16 cellular contexts compared by ENCODE assay signal in genomic region chr20:47267621-47268020, GRCh38.
DNase-seq lines count a peak whose midpoint lies in the region; ATAC-seq, FAIRE-seq and TF ChIP-seq lines count a peak whose summit lies in the region.
"Had no signal": no experiment of that assay in that cellular context is flagged by ENCODE, and none has a peak within 500 bp of the region (broad histone marks: within the 10 kb centered on the region; RNA-seq: fewer than 3 reads in every experiment).

No MANE protein-coding gene starts in this region.

- H3K79me2 ChIP-seq in OCI-LY1 (ENCODE audit: insufficient read depth, low read length) (peaks cover 23% of the 10 kb centered on the region), K562 (ENCODE audit: control insufficient read depth, insufficient read depth, low read length) (peaks cover 92% of the 10 kb centered on the region)

- H4K20me1 ChIP-seq in OCI-LY1 (ENCODE audit: insufficient read depth, low read length) (no peaks in the 10 kb centered on the region), K562 (replicated peaks; ENCODE audit: control insufficient read depth, insufficient read depth, low read length) (peaks cover 53% of the 10 kb centered on the region)

- peaks cover 7% of the 10 kb centered on the region for H3K4me1 Mint-ChIP-seq in activated CD4-positive, alpha-beta T cell treated with anti-CD3 and anti-CD28 coated beads, Interleukin-2, amount 10 ng/mL, durations not matched to agents 24 days and 14 days
- peaks cover 14% of the 10 kb centered on the region for H3K4me1 Mint-ChIP-seq in stimulated activated effector memory CD8-positive, alpha-beta T cell treated with anti-CD3 and anti-CD28 coated beads, Interleukin-12 subunit alpha, Interleukin-12 subunit beta, amount 100 ng/mL, for 72 hours

- POLR2A ChIA-PET in K562 (lab: Yijun Ruan, JAX), result no interaction called here

- peak overlapping the region; percentile 45 for H3K27ac Mint-ChIP-seq in activated CD4-positive, alpha-beta T cell treated with anti-CD3 and anti-CD28 coated beads, Interleukin-2, amount 10 ng/mL, durations not matched to agents 24 days and 14 days
- H3K27ac Mint-ChIP-seq in stimulated activated effector memory CD8-positive, alpha-beta T cell treated with anti-CD3 and anti-CD28 coated beads, Interleukin-12 subunit alpha, Interleukin-12 subunit beta, amount 100 ng/mL, for 72 hours, result peak overlapping the region; percentile 76

- H3F3A ChIP-seq in OCI-LY1 (ENCODE audit: insufficient read depth, low read length), result 0 out of 2 replicates have a peak, but pooled peaks cover 4% of the 10 kb centered on the region

- no peaks in the 10 kb centered on the region for H3K27me3 ChIP-seq in OCI-LY1 (ENCODE audit: insufficient read depth, low read length)
- H3K27me3 ChIP-seq in K562 (ENCODE audit: control insufficient read depth in 2 of 2, insufficient read depth in 2 of 2, low read length in 2 of 2), result no peaks in the 10 kb centered on the region

- peaks cover 3% of the 10 kb centered on the region for H3K9me1 ChIP-seq in K562 (ENCODE audit: control insufficient read depth, insufficient read depth, low read length)

- H3K36me3 Mint-ChIP-seq in activated CD4-positive, alpha-beta T cell treated with anti-CD3 and anti-CD28 coated beads, Interleukin-2, amount 10 ng/mL, durations not matched to agents 24 days and 14 days (ENCODE audit: low read depth), result peaks cover 20% of the 10 kb centered on the region
- peaks cover 93% of the 10 kb centered on the region for H3K36me3 Mint-ChIP-seq in stimulated activated effector memory CD8-positive, alpha-beta T cell treated with anti-CD3 and anti-CD28 coated beads, Interleukin-12 subunit alpha, Interleukin-12 subunit beta, amount 100 ng/mL, for 72 hours

- DNase-seq in activated CD4-positive, alpha-beta T cell treated with anti-CD3 and anti-CD28 coated beads, Interleukin-2, amount 10 ng/mL, durations not matched to agents 24 days and 14 days, result no peak
- DNase-seq in activated CD4-positive, alpha-beta T cell treated with anti-CD3 and anti-CD28 coated beads for 48 hours, result no peak
- no peak for DNase-seq in K562 (ENCODE audit: extremely low read depth in 1 of 4, low spot score in 3 of 4)
- DNase-seq in stimulated activated effector memory CD8-positive, alpha-beta T cell treated with anti-CD3 and anti-CD28 coated beads, Interleukin-12 subunit alpha, Interleukin-12 subunit beta, amount 100 ng/mL, for 72 hours (ENCODE audit: low spot score in 2 of 2), result no peak
- no peak for DNase-seq in NCI-H226
- no peak for DNase-seq in Right ventricle myocardium superior
- DNase-seq: COR-L47, GOT3, MV-4-11, NCI-H1417 treated with DMSO at 0.1 percent for 48 hours, NCI-H2029 treated with DMSO at 0.1 percent for 48 hours, NCI-H524 had no signal

- H3K9me3 Mint-ChIP-seq in activated CD4-positive, alpha-beta T cell treated with anti-CD3 and anti-CD28 coated beads, Interleukin-2, amount 10 ng/mL, durations not matched to agents 24 days and 14 days, result no peaks in the 10 kb centered on the region
- no peaks in the 10 kb centered on the region for H3K9me3 Mint-ChIP-seq in stimulated activated effector memory CD8-positive, alpha-beta T cell treated with anti-CD3 and anti-CD28 coated beads, Interleukin-12 subunit alpha, Interleukin-12 subunit beta, amount 100 ng/mL, for 72 hours

- BruUV-seq in K562 (replicated peaks; lab: Mats Ljungman, UMichigan), result no TSS peak

- TF ChIP-seq POLR2A in K562 (conservative IDR thresholded peaks at IDR 0.05), result no peak; the same call in 1 of the 2 replicates

- no peak overlapping the region for H2AFZ ChIP-seq in OCI-LY1 (ENCODE audit: low read length)
- no peak overlapping the region for H2AFZ ChIP-seq in K562 (ENCODE audit: low read depth, low read length)

- TF ChIP-seq CTCF in OCI-LY1 (IDR thresholded peaks at IDR 0.05; ENCODE audit: low read length), result no peak
- no peak for TF ChIP-seq CTCF in K562 (IDR thresholded peaks at IDR 0.05 in 2 of 3, conservative IDR thresholded peaks at IDR 0.05 in 1 of 3; ENCODE audit: insufficient read depth in 2 of 3, low read depth in 1 of 3, low read length in 3 of 3)

- no peaks in the 10 kb centered on the region for H3K9me2 ChIP-seq in OCI-LY1 (ENCODE audit: low read depth, low read length)

- no peaks in the 10 kb centered on the region for H3K27me3 Mint-ChIP-seq in activated CD4-positive, alpha-beta T cell treated with anti-CD3 and anti-CD28 coated beads, Interleukin-2, amount 10 ng/mL, durations not matched to agents 24 days and 14 days

- no peak overlapping the region for H3K4me2 ChIP-seq in OCI-LY1 (ENCODE audit: low read length)
- no peak overlapping the region for H3K4me2 ChIP-seq in K562 (ENCODE audit: insufficient read depth, low read length)

- H3K4me1 ChIP-seq in OCI-LY1 (ENCODE audit: insufficient read depth, low read length, severe bottlenecking) (peaks cover 63% of the 10 kb centered on the region), K562 (replicated peaks in 1 of 2; ENCODE audit: control insufficient read depth in 2 of 2, insufficient read depth in 2 of 2, low read length in 2 of 2) (no peaks in the 10 kb centered on the region)

- H3K9me3 ChIP-seq in OCI-LY1 (ENCODE audit: low read length) (no peaks in the 10 kb centered on the region), K562 (replicated peaks; ENCODE audit: control insufficient read depth, insufficient read depth, low read depth, low read length) (no peaks in the 10 kb centered on the region)

- CTCF ChIA-PET in K562 (lab: Yijun Ruan, JAX; ENCODE audit: low intra/inter-chr PET ratio), result no interaction called here

- intact Hi-C loops in activated CD4-positive, alpha-beta T cell treated with anti-CD3 and anti-CD28 coated beads, Interleukin-2, amount 10 ng/mL, durations not matched to agents 24 days and 14 days (cut with micrococcal nuclease), result no loop called here
- intact Hi-C loops in K562 (cut with micrococcal nuclease), result no loop called here
- intact Hi-C loops in Right ventricle myocardium superior (cut with DNase I), result no loop called here

- WGBS in K562 (ENCODE audit: insufficient coverage, low coverage, missing lambda C conversion rate), result 83% methylated on average over 5 of the region's 5 CpGs

- no peak for TF ChIP-seq RAD21 in K562 (CRISPR knock-in tag; conservative IDR thresholded peaks at IDR 0.05 in 1 of 2, IDR thresholded peaks at IDR 0.05 in 1 of 2)

- H3K4me3 Mint-ChIP-seq in activated CD4-positive, alpha-beta T cell treated with anti-CD3 and anti-CD28 coated beads, Interleukin-2, amount 10 ng/mL, durations not matched to agents 24 days and 14 days, result no peak overlapping the region
- no peak overlapping the region for H3K4me3 Mint-ChIP-seq in stimulated activated effector memory CD8-positive, alpha-beta T cell treated with anti-CD3 and anti-CD28 coated beads, Interleukin-12 subunit alpha, Interleukin-12 subunit beta, amount 100 ng/mL, for 72 hours

- H3K36me3 ChIP-seq in OCI-LY1 (ENCODE audit: insufficient read depth, low read length), result peaks cover 63% of the 10 kb centered on the region
- H3K36me3 ChIP-seq in K562 (ENCODE audit: control insufficient read depth, insufficient read depth, low read length), result peaks cover 91% of the 10 kb centered on the region

- in situ Hi-C loops in K562 (cut with MboI), result no loop called here

- H3K4me3 ChIP-seq in OCI-LY1 (ENCODE audit: low read depth, low read length, poor library complexity, severe bottlenecking) (no peak overlapping the region), K562 (no peak overlapping the region)

- FAIRE-seq in K562 (lab: Jason Lieb, UNC), result no peak

- H3K9ac ChIP-seq in OCI-LY1 (ENCODE audit: low read length), result peak overlapping the region; percentile 35
- peak overlapping the region in 1 of 2 experiments; percentile 48; a peak in 1 of 4 replicates for H3K9ac ChIP-seq in K562 (ENCODE audit: insufficient read depth in 1 of 2, low read depth in 2 of 2, low read length in 2 of 2)

- H3K27ac ChIP-seq in OCI-LY1 (ENCODE audit: low read depth, low read length, poor library complexity, severe bottlenecking) (peak overlapping the region; percentile 80), K562 (ENCODE audit: extremely low read depth, low read depth, low read length) (no peak overlapping the region)
- H3K27ac ChIP-seq: 22Rv1, C4-2B had no signal

- no peak for ATAC-seq in K562
- no peak for ATAC-seq in stimulated activated effector memory CD8-positive, alpha-beta T cell treated with anti-CD3 and anti-CD28 coated beads, Interleukin-12 subunit alpha, Interleukin-12 subunit beta, amount 100 ng/mL, for 72 hours
- ATAC-seq in GM19351 (IDR thresholded peaks at IDR 0.05; ENCODE audit: unreplicated experiment), result no peak
- no peak for ATAC-seq in Right ventricle myocardium superior (ENCODE audit: poor library complexity)

- no peak for TF ChIP-seq EP300 in K562 (IDR thresholded peaks at IDR 0.05; ENCODE audit: low read length)

TF ChIP-seq in K562, 482 proteins besides CTCF, POLR2A, EP300 and RAD21 (continues in another document):
- TF ChIP-seq, protein P1, sequence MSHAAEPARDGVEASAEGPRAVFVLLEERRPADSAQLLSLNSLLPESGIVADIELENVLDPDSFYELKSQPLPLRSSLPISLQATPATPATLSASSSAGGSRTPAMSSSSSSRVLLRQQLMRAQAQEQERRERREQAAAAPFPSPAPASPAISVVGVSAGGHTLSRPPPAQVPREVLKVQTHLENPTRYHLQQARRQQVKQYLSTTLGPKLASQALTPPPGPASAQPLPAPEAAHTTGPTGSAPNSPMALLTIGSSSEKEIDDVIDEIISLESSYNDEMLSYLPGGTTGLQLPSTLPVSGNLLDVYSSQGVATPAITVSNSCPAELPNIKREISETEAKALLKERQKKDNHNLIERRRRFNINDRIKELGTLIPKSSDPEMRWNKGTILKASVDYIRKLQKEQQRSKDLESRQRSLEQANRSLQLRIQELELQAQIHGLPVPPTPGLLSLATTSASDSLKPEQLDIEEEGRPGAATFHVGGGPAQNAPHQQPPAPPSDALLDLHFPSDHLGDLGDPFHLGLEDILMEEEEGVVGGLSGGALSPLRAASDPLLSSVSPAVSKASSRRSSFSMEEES (CRISPR knock-in tag; IDR thresholded peaks at IDR 0.05), result no peak
- TF ChIP-seq NCOA2 (IDR thresholded peaks at IDR 0.05; ENCODE audit: partially characterized antibody in 2 of 2), result no peak
- TF ChIP-seq TRIM28 (IDR thresholded peaks at IDR 0.05), result no peak
- 0 out of 2 replicates have a peak, but pooled peaks have one; percentile 14 for TF ChIP-seq POLR2AphosphoS5 (IDR thresholded peaks at IDR 0.05; ENCODE audit: control insufficient read depth, insufficient read depth, low read depth, low read length)
